17 cellular contexts compared by ENCODE assay signal in genomic region chr1:117017648-117018047, GRCh38. TPM values are rescaled to one million over a fixed set of nuclear protein-coding genes. Genes with fewer than 3 reads are reported as not detected.
DNase-seq lines count a peak whose midpoint lies in the region; TF ChIP-seq lines count a peak whose summit lies in the region.
"Had no signal": no experiment of that assay in that cellular context is flagged by ENCODE, and none has a peak within 500 bp of the region (broad histone marks: within the 10 kb centered on the region; RNA-seq: fewer than 3 reads in every experiment).

No MANE protein-coding gene starts in this region.

- no peaks in the 10 kb centered on the region for H3K4me1 ChIP-seq in HEK293 (ENCODE audit: control insufficient read depth, insufficient read depth, low read length)
- H3K4me1 ChIP-seq: psoas muscle had no signal

- no peaks in the 10 kb centered on the region for H3K9me3 ChIP-seq in HEK293 (ENCODE audit: control insufficient read depth, insufficient read depth, low read depth, low read length)
- H3K9me3 ChIP-seq: psoas muscle had no signal

- no peak overlapping the region for H3K27ac ChIP-seq in HEK293 (ENCODE audit: extremely low read depth, low read depth, low read length)
- H3K27ac ChIP-seq: psoas muscle had no signal

- CTCF ChIA-PET in HEK293 (lab: Yijun Ruan, JAX) = no interaction called here
- CTCF ChIA-PET in activated CD4-positive, alpha-beta memory T cell treated with anti-CD3 and anti-CD28 coated beads for 36 hours (lab: Charles Lee) = no interaction called here

- peak; percentile 15 for DNase-seq in GM10266 (ENCODE audit: extremely low spot score)
- DNase-seq in NCI-H524 (lab: John Stamatoyannopoulos, UW) = peak; percentile 77 to 92
- peak; percentile 16 for DNase-seq in occipital lobe (lab: John Stamatoyannopoulos, UW)
- DNase-seq in DMS79 treated with DMSO at 0.1 percent for 48 hours (lab: John Stamatoyannopoulos, UW) = no peak
- DNase-seq in SKM-1 (lab: John Stamatoyannopoulos, UW; ENCODE audit: unreplicated experiment) = no peak
- DNase-seq in activated CD4-positive, alpha-beta memory T cell treated with anti-CD3 and anti-CD28 coated beads for 36 hours = no peak
- DNase-seq in SW480 (ENCODE audit: low spot score) = no peak
- DNase-seq: activated CD4-positive, alpha-beta memory T cell treated with anti-CD3 and anti-CD28 coated beads, Interleukin-2, amount 10 ng/mL, durations not matched to agents 7 days and 5 days; activated effector memory CD4-positive, alpha-beta T cell treated with anti-CD3 and anti-CD28 coated beads, Interleukin-2, amount 50 U/mL, for 16 hours; effector CD4-positive, alpha-beta T cell; foreskin melanocyte; NCI-H345; psoas muscle; stimulated activated CD4-positive, alpha-beta T cell treated with anti-CD3 and anti-CD28 coated beads, Interleukin-2, amount 100 ng/mL, for 48 hours had no signal

- intact Hi-C loops in activated CD4-positive, alpha-beta memory T cell treated with anti-CD3 and anti-CD28 coated beads for 36 hours (cut with micrococcal nuclease) = no loop called here

- TF ChIP-seq CTCF in GM10266 (IDR thresholded peaks at IDR 0.05; ENCODE audit: control insufficient read depth, insufficient read depth, low read depth, missing control alignments) (no peak), HEK293 (tag by site-specific recombination; IDR thresholded peaks at IDR 0.05) (no peak)

- no peak overlapping the region for H3K4me3 Mint-ChIP-seq in activated CD4-positive, alpha-beta memory T cell treated with anti-CD3 and anti-CD28 coated beads for 36 hours
- H3K4me3 Mint-ChIP-seq: activated CD4-positive, alpha-beta memory T cell treated with anti-CD3 and anti-CD28 coated beads, Interleukin-2, amount 10 ng/mL, durations not matched to agents 7 days and 5 days; B cell; T-helper 2 cell treated with Interferon-gamma antibody and Interleukin-4, amounts not matched to agents 5 μg/mL and 100 μg/mL, for 36 hours had no signal

- no peaks in the 10 kb centered on the region for H3K36me3 Mint-ChIP-seq in activated CD4-positive, alpha-beta memory T cell treated with anti-CD3 and anti-CD28 coated beads for 36 hours

- POLR2A ChIA-PET in HEK293 (lab: Yijun Ruan, JAX) = no interaction called here
- POLR2A ChIA-PET in activated CD4-positive, alpha-beta memory T cell treated with anti-CD3 and anti-CD28 coated beads for 36 hours (lab: Charles Lee) = no interaction called here

- H3K4me3 ChIP-seq in HEK293 (ENCODE audit: low read depth, low read length) = no peak overlapping the region
- H3K4me3 ChIP-seq: psoas muscle had no signal

- H3K27ac Mint-ChIP-seq in activated CD4-positive, alpha-beta memory T cell treated with anti-CD3 and anti-CD28 coated beads for 36 hours = no peak overlapping the region
- H3K27ac Mint-ChIP-seq: activated CD4-positive, alpha-beta memory T cell treated with anti-CD3 and anti-CD28 coated beads, Interleukin-2, amount 10 ng/mL, durations not matched to agents 7 days and 5 days; B cell; T-helper 2 cell treated with Interferon-gamma antibody and Interleukin-4, amounts not matched to agents 5 μg/mL and 100 μg/mL, for 36 hours had no signal

- no peaks in the 10 kb centered on the region for H3K36me3 ChIP-seq in HEK293 (ENCODE audit: control insufficient read depth in 2 of 2, insufficient read depth in 1 of 2, low read length in 2 of 2)

- H3K4me1 Mint-ChIP-seq in activated CD4-positive, alpha-beta memory T cell treated with anti-CD3 and anti-CD28 coated beads for 36 hours (ENCODE audit: low read depth) = peaks cover 4% of the 10 kb centered on the region

- H3K27me3 Mint-ChIP-seq in activated CD4-positive, alpha-beta memory T cell treated with anti-CD3 and anti-CD28 coated beads for 36 hours = no peaks in the 10 kb centered on the region
- H3K27me3 Mint-ChIP-seq: activated CD4-positive, alpha-beta memory T cell treated with anti-CD3 and anti-CD28 coated beads, Interleukin-2, amount 10 ng/mL, durations not matched to agents 7 days and 5 days; B cell had no signal

- H3K9me3 Mint-ChIP-seq in activated CD4-positive, alpha-beta memory T cell treated with anti-CD3 and anti-CD28 coated beads for 36 hours = no peaks in the 10 kb centered on the region
- H3K9me3 Mint-ChIP-seq: activated CD4-positive, alpha-beta memory T cell treated with anti-CD3 and anti-CD28 coated beads, Interleukin-2, amount 10 ng/mL, durations not matched to agents 7 days and 5 days; T-helper 2 cell treated with Interferon-gamma antibody and Interleukin-4, amounts not matched to agents 5 μg/mL and 100 μg/mL, for 36 hours had no signal

TF ChIP-seq in HEK293, 187 proteins besides CTCF, POLR2A, EP300 and RAD21 (continues in another document):
- TF ChIP-seq ZNF239 (tag by site-specific recombination; IDR thresholded peaks at IDR 0.05) (no peak), ZNF362 (tag by site-specific recombination; IDR thresholded peaks at IDR 0.05) (no peak), ZNF624 (tag by site-specific recombination; IDR thresholded peaks at IDR 0.05) (no peak), ZNF248 (tag by site-specific recombination; IDR thresholded peaks at IDR 0.05) (no peak), MZF1 (tag by site-specific recombination; IDR thresholded peaks at IDR 0.05; ENCODE audit: borderline replicate concordance) (no peak), ZNF37A (tag by site-specific recombination; IDR thresholded peaks at IDR 0.05) (no peak), HIC1 (tag by site-specific recombination; IDR thresholded peaks at IDR 0.05) (no peak), ZNF76 (tag by site-specific recombination; IDR thresholded peaks at IDR 0.05; ENCODE audit: borderline replicate concordance, low read depth) (no peak), ZFHX2 (tag by site-specific recombination; conservative IDR thresholded peaks at IDR 0.05) (peak; percentile 72), ZNF354C (tag by site-specific recombination; IDR thresholded peaks at IDR 0.05; ENCODE audit: borderline replicate concordance, low read depth) (no peak), ZNF600 (tag by site-specific recombination; IDR thresholded peaks at IDR 0.05) (no peak), ZSCAN4 (tag by site-specific recombination; IDR thresholded peaks at IDR 0.05) (no peak), EGR2 (tag by site-specific recombination; IDR thresholded peaks at IDR 0.05; ENCODE audit: low read depth) (peak; percentile 80), ZNF488 (tag by site-specific recombination; IDR thresholded peaks at IDR 0.05) (no peak), SCRT1 (tag by site-specific recombination; IDR thresholded peaks at IDR 0.05; ENCODE audit: borderline replicate concordance) (no peak), REPIN1 (tag by site-specific recombination; IDR thresholded peaks at IDR 0.05; ENCODE audit: low read depth) (no peak), ZNF311 (tag by site-specific recombination; IDR thresholded peaks at IDR 0.05; ENCODE audit: borderline replicate concordance) (no peak)

RNA-seq across cellular contexts. Expression of gene CD101, which starts 16.1 kb away (rescaled TPM):
- total RNA-seq in occipital lobe = 1.1 TPM
- under 1 TPM; 0.14 to 0.19 TPM for total RNA-seq in activated CD4-positive, alpha-beta memory T cell treated with anti-CD3 and anti-CD28 coated beads for 36 hours
- total RNA-seq: B cell had no signal

RNA-seq across cellular contexts. Expression of gene TTF2, which starts 42.5 kb away (rescaled TPM):
- total RNA-seq in occipital lobe = 3.0 TPM
- 100 to 1,000 TPM; 102 to 104 TPM for total RNA-seq in activated CD4-positive, alpha-beta memory T cell treated with anti-CD3 and anti-CD28 coated beads for 36 hours

Comparison
In these comparisons a context has a peak if more than half of its experiments do, and no peak if none do; other contexts are left out.
1. DNase-seq: peak in GM10266 (single experiment), NCI-H524 (2 of 2) and occipital lobe (single experiment); none in DMS79 treated with DMSO at 0.1 percent for 48 hours (single experiment), SKM-1 (single experiment), activated CD4-positive, alpha-beta memory T cell treated with anti-CD3 and anti-CD28 coated beads for 36 hours (single experiment) and SW480 (single experiment).
2. RNA of gene TTF2, which starts 42.5 kb away (total RNA-seq): 102 to 104 TPM in activated CD4-positive, alpha-beta memory T cell treated with anti-CD3 and anti-CD28 coated beads for 36 hours; 3.0 TPM in occipital lobe (single experiment); every median in the first group is over 10 times any median in the second.